24 cellular contexts compared by ENCODE assay signal in genomic region chr19:31894451-31894850, GRCh38.
"Had no signal": no experiment of that assay in that cellular context is flagged by ENCODE, and none has a peak within 500 bp of the region (broad histone marks: within the 10 kb centered on the region; RNA-seq: fewer than 3 reads in every experiment).

No MANE protein-coding gene starts in this region.

- H2AFZ ChIP-seq: hepatocyte had no signal

- H3K4me3 ChIP-seq: colonic mucosa, coronary artery, dorsolateral prefrontal cortex, esophagus squamous epithelium, gastrocnemius medialis, gastroesophageal sphincter, heart left ventricle, heart right ventricle, hepatocyte had no signal

- H3K36me3 ChIP-seq: colonic mucosa, esophagus squamous epithelium, gastrocnemius medialis, gastroesophageal sphincter, heart left ventricle, heart right ventricle had no signal

- H3K4me2 ChIP-seq: hepatocyte had no signal

- H3K4me1 ChIP-seq: colonic mucosa, esophagus squamous epithelium, foreskin keratinocyte, gastrocnemius medialis, gastroesophageal sphincter, heart left ventricle, heart right ventricle had no signal

- H3K79me2 ChIP-seq: hepatocyte had no signal

- H3K27me3 ChIP-seq: colonic mucosa, esophagus squamous epithelium, foreskin keratinocyte, gastrocnemius medialis, gastroesophageal sphincter, heart right ventricle, hepatocyte had no signal

- H3K9me3 ChIP-seq: colonic mucosa, gastrocnemius medialis had no signal

- DNase-seq: colonic mucosa; cortex of kidney; dermis blood vessel endothelial cell; dorsolateral prefrontal cortex; effector CD4-positive, alpha-beta T cell; effector CD8-positive, alpha-beta T cell; effector memory CD4-positive, alpha-beta T cell; effector memory CD8-positive, alpha-beta T cell; endodermal cell; erythroblast; esophagus squamous epithelium; foreskin fibroblast; foreskin keratinocyte; foreskin melanocyte; gastrocnemius medialis; glutamatergic neuron; head of caudate nucleus; heart left ventricle; heart right ventricle; hippocampal formation had no signal

- H3K27ac ChIP-seq: colonic mucosa, coronary artery, dorsolateral prefrontal cortex, epithelial cell of prostate, esophagus squamous epithelium, foreskin keratinocyte, gastrocnemius medialis, gastroesophageal sphincter, heart left ventricle, heart right ventricle, hepatocyte had no signal
